Comparison of ENCODE assay signal across 28 cellular contexts in genomic region chr17:3583456-3583855, GRCh38. TPM values are rescaled to one million over a fixed set of nuclear protein-coding genes. Genes with fewer than 3 reads are reported as not detected.
"Had no signal": no experiment of that assay in that cellular context is flagged by ENCODE, and none has a peak within 500 bp of the region (broad histone marks: within the 10 kb centered on the region; RNA-seq: fewer than 3 reads in every experiment).

No MANE protein-coding gene starts in this region.

- H3K4me3 ChIP-seq: ascending aorta, cardiac muscle cell, SJSA1 had no signal

- H3K4me1 Mint-ChIP-seq: activated CD4-positive, alpha-beta T cell treated with anti-CD3 and anti-CD28 coated beads, Interleukin-2, amount 10 ng/mL, durations not matched to agents 24 days and 14 days; activated naive CD4-positive, alpha-beta T cell treated with anti-CD3 and anti-CD28 coated beads, Interleukin-2, amount 50 U/mL, for 24 hours; activated naive CD8-positive, alpha-beta T cell treated with anti-CD3 and anti-CD28 coated beads, Interleukin-2, amount 10 ng/mL, durations not matched to agents 7 days and 5 days had no signal

- H3K36me3 Mint-ChIP-seq: activated naive CD8-positive, alpha-beta T cell treated with anti-CD3 and anti-CD28 coated beads, Interleukin-2, amount 10 ng/mL, durations not matched to agents 7 days and 5 days had no signal

- H3K9me3 Mint-ChIP-seq: activated CD4-positive, alpha-beta T cell treated with anti-CD3 and anti-CD28 coated beads, Interleukin-2, amount 10 ng/mL, durations not matched to agents 24 days and 14 days; activated naive CD4-positive, alpha-beta T cell treated with anti-CD3 and anti-CD28 coated beads, Interleukin-2, amount 50 U/mL, for 24 hours; activated naive CD8-positive, alpha-beta T cell treated with anti-CD3 and anti-CD28 coated beads, Interleukin-2, amount 10 ng/mL, durations not matched to agents 7 days and 5 days; activated T-helper 2 cell treated with anti-CD3 and anti-CD28 coated beads, Interferon-gamma antibody, Interleukin-2, Interleukin-4, amounts not matched to agents 10 μg/mL and 5 μg/mL and 100 μg/mL, durations not matched to agents 14 hours and 24 hours and 36 hours; T-helper 1 cell treated with Interleukin-12 subunit alpha and Interleukin-12 subunit beta and Interleukin-4 antibody, amounts not matched to agents 30 μg/mL and 1 μg/mL, for 36 hours; T-helper 2 cell treated with Interferon-gamma antibody and Interleukin-4, amounts not matched to agents 5 μg/mL and 100 μg/mL, for 36 hours had no signal

- H3K4me3 Mint-ChIP-seq: activated CD4-positive, alpha-beta T cell treated with anti-CD3 and anti-CD28 coated beads, Interleukin-2, amount 10 ng/mL, durations not matched to agents 24 days and 14 days; activated CD8-positive, alpha-beta T cell treated with anti-CD3 and anti-CD28 coated beads for 36 hours; activated naive CD4-positive, alpha-beta T cell treated with anti-CD3 and anti-CD28 coated beads, Interleukin-2, amount 50 U/mL, for 24 hours; activated naive CD8-positive, alpha-beta T cell treated with anti-CD3 and anti-CD28 coated beads, Interleukin-2, amount 10 ng/mL, durations not matched to agents 7 days and 5 days; T-helper 1 cell treated with Interleukin-12 subunit alpha and Interleukin-12 subunit beta and Interleukin-4 antibody, amounts not matched to agents 30 μg/mL and 1 μg/mL, for 36 hours; T-helper 2 cell treated with Interferon-gamma antibody and Interleukin-4, amounts not matched to agents 5 μg/mL and 100 μg/mL, for 36 hours had no signal

- H3K36me3 ChIP-seq: SJSA1 had no signal

- H3K4me2 ChIP-seq: KMS-11, SK-N-SH had no signal

- H3K27me3 ChIP-seq: ascending aorta, cardiac muscle cell, SJSA1 had no signal

- FAIRE-seq: TTC549 had no signal

- H3K27ac ChIP-seq: ascending aorta, cardiac muscle cell, KMS-11, SJSA1 had no signal

- H3K9ac ChIP-seq: KMS-11, SK-N-SH had no signal

- ATAC-seq: activated CD8-positive, alpha-beta T cell treated with anti-CD3 and anti-CD28 coated beads for 36 hours; Panc1 had no signal

- H3K27me3 Mint-ChIP-seq: activated CD4-positive, alpha-beta T cell treated with anti-CD3 and anti-CD28 coated beads, Interleukin-2, amount 10 ng/mL, durations not matched to agents 24 days and 14 days; activated CD8-positive, alpha-beta T cell treated with anti-CD3 and anti-CD28 coated beads for 36 hours; activated naive CD4-positive, alpha-beta T cell treated with anti-CD3 and anti-CD28 coated beads, Interleukin-2, amount 50 U/mL, for 24 hours; activated naive CD8-positive, alpha-beta T cell treated with anti-CD3 and anti-CD28 coated beads, Interleukin-2, amount 10 ng/mL, durations not matched to agents 7 days and 5 days had no signal

- DNase-seq: activated CD4-positive, alpha-beta T cell treated with anti-CD3 and anti-CD28 coated beads, Interleukin-2, amount 10 ng/mL, durations not matched to agents 24 days and 14 days; activated CD4-positive, alpha-beta T cell treated with anti-CD3 and anti-CD28 coated beads, Interleukin-2, amount 50 U/mL, for 4 hours; activated CD8-positive, alpha-beta T cell treated with anti-CD3 and anti-CD28 coated beads for 36 hours; activated gamma-delta T cell; activated naive CD4-positive, alpha-beta T cell treated with Interleukin-2 at 50 U/mL for 16 hours; activated naive CD8-positive, alpha-beta T cell treated with anti-CD3 and anti-CD28 coated beads, Interleukin-2, amount 10 ng/mL, durations not matched to agents 7 days and 5 days; activated T-cell treated with anti-CD3 and anti-CD28 coated beads, Interleukin-2, amount 50 U/mL, for 1 hour; amygdala; MM.1S; MV-4-11; NCI-H1092; NCI-H1436 treated with DMSO at 0.1 percent for 48 hours; NCI-H1694 treated with DMSO at 0.1 percent for 48 hours; NCI-H345; NCI-H524 treated with DMSO at 0.1 percent for 48 hours; RPMI8226; SHP77 treated with DMSO at 0.1 percent for 48 hours; SK-N-SH had no signal

- H3K4me1 ChIP-seq: ascending aorta, SJSA1 had no signal

- H3K9me3 ChIP-seq: ascending aorta, SJSA1, SK-N-SH had no signal

RNA-seq across cellular contexts. Expression of gene TRPV3, which starts 25.8 kb away (rescaled TPM):
- total RNA-seq: SJSA1 had no signal
